14 cellular contexts compared by ENCODE assay signal in the genomic region with DNA sequence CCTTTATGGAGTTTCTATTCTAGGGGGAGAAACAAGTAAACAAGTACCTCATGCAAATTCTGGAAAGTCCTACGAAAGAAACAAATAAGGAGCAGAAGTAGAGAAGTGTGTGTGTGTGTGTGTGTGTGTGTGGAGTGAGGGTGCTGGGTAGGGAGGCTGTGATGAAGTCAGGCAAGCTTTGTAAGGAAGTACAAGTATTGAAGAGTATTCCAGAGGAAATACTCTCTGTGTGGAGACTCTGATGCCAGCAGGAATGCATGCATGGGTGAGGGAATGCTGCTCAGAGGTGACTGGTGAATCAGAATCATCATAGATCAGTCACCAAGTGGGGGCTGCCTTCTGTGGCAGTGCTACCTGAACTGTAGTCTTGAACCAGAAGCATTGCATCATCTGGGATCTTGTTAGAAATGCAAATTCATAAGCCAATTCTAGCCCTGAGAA. TPM values are rescaled to one million over a fixed set of nuclear protein-coding genes. Genes with fewer than 3 reads are reported as not detected.
DNase-seq lines count a peak whose midpoint lies in the region; ATAC-seq and TF ChIP-seq lines count a peak whose summit lies in the region.
"Had no signal": no experiment of that assay in that cellular context is flagged by ENCODE, and none has a peak within 500 bp of the region (broad histone marks: within the 10 kb centered on the region; RNA-seq: fewer than 3 reads in every experiment).

No MANE protein-coding gene starts in this region.

- H3K36me3 ChIP-seq in HCT116 (ENCODE audit: control insufficient read depth in 1 of 2, insufficient read depth in 2 of 2, low read length in 2 of 2): no peaks in the 10 kb centered on the region
- H3K36me3 ChIP-seq in CD4-positive, alpha-beta memory T cell (ENCODE audit: insufficient read depth, low read length): no peaks in the 10 kb centered on the region
- H3K36me3 ChIP-seq: Peyer's patch had no signal

- RAD21 ChIA-PET in HCT116 (lab: Charles Lee; ENCODE audit: low non-redundant PET in 1 of 2, low total read pairs in 2 of 2, uncharacterized antibody in 2 of 2, unreplicated experiment in 2 of 2): no interaction called here

- BruUV-seq in HCT116 (replicated peaks; lab: Mats Ljungman, UMichigan): no TSS peak

- H3K9me3 ChIP-seq in HCT116 (ENCODE audit: control insufficient read depth in 1 of 2, insufficient read depth in 1 of 2, low read depth in 1 of 2, low read length in 2 of 2): peaks cover 0 to 13% of the 10 kb centered on the region in 2 experiments; a peak in 1 of 4 replicates
- no peaks in the 10 kb centered on the region for H3K9me3 ChIP-seq in CD4-positive, alpha-beta memory T cell (ENCODE audit: control insufficient read depth in 1 of 2, low read length in 2 of 2)
- H3K9me3 ChIP-seq: Peyer's patch had no signal

- H3K4me3 Mint-ChIP-seq in CD4-positive, alpha-beta memory T cell: no peak overlapping the region
- H3K4me3 Mint-ChIP-seq: activated T-helper 1 cell treated with anti-CD3 and anti-CD28 coated beads, Interleukin-12 subunit alpha, Interleukin-12 subunit beta, Interleukin-2, Interleukin-4 antibody, amounts not matched to agents 30 ng/mL and 10 ng/mL and 1 ng/mL, durations not matched to agents 14 hours and 24 hours and 36 hours had no signal

- no peak overlapping the region; the same call in 1 of the 2 replicates for H3K27ac ChIP-seq in HCT116 (ENCODE audit: low read depth, low read length)
- H3K27ac ChIP-seq in CD4-positive, alpha-beta memory T cell (ENCODE audit: low read depth, low read length): no peak overlapping the region
- H3K27ac ChIP-seq: Peyer's patch had no signal

- peak; percentile 53; the same call in 1 of the 2 replicates for ATAC-seq in HCT116

- peak overlapping the region; percentile 24; the same call in 1 of the 2 replicates for H3K4me2 ChIP-seq in HCT116 (ENCODE audit: low read length)

- no peak for TF ChIP-seq RAD21 in HCT116 (IDR thresholded peaks at IDR 0.05; ENCODE audit: low read depth)

- peaks cover 10 to 27% of the 10 kb centered on the region in 2 donors for H3K27me3 Mint-ChIP-seq in CD4-positive, alpha-beta memory T cell

- intact Hi-C loops in HCT116 (cut with micrococcal nuclease): no loop called here
- intact Hi-C loops in CD4-positive, alpha-beta memory T cell (cut with micrococcal nuclease): no loop called here

- no peaks in the 10 kb centered on the region for H3K36me3 Mint-ChIP-seq in CD4-positive, alpha-beta memory T cell

- DNase-seq in ELF-1 (ENCODE audit: low read depth, low spot score) (peak; percentile 58), HCT116 (ENCODE audit: low read depth, low spot score) (no peak), amniotic epithelial cell (ENCODE audit: low read depth) (peak; percentile 88), kidney glomerular epithelial cell (lab: John Stamatoyannopoulos, UW) (peak; percentile 91), NCI-H146 (lab: John Stamatoyannopoulos, UW) (no peak)
- no peak for DNase-seq in stimulated activated naive CD4-positive, alpha-beta T cell (lab: John Stamatoyannopoulos, UW)
- DNase-seq in activated CD4-positive, alpha-beta T cell treated with anti-CD3 and anti-CD28 coated beads, Interleukin-2, amount 50 U/mL, for 4 hours: no peak
- no peak for DNase-seq in CD4-positive, alpha-beta memory T cell
- DNase-seq: C1 segment of cervical spinal cord; cerebellar nuclear complex; NCI-H2107; stimulated activated CD4-positive, alpha-beta T cell treated with anti-CD3 and anti-CD28 coated beads, Interleukin-4, amount 100 ng/mL, for 1 hour had no signal

- TF ChIP-seq POLR2A in HCT116 (IDR thresholded peaks at IDR 0.05; ENCODE audit: borderline replicate concordance, extremely low read depth, insufficient read depth, insufficient read length): no peak

- POLR2A ChIA-PET in HCT116 (lab: Charles Lee): interaction anchor here (1.2 kb wide), 1 partner anchor 16 kb away, joined by 4 read pairs; no protein-coding TSS in a partner anchor
- POLR2A ChIA-PET in CD4-positive, alpha-beta memory T cell (lab: Charles Lee; ENCODE audit: partially characterized antibody): no interaction called here

- H3K9ac ChIP-seq in HCT116 (ENCODE audit: low read length): no peak overlapping the region

- TF ChIP-seq CTCF in HCT116 (IDR thresholded peaks at IDR 0.05 in 2 of 3, conservative IDR thresholded peaks at IDR 0.05 in 1 of 3; ENCODE audit: borderline replicate concordance in 1 of 3, insufficient read depth in 1 of 3, low read depth in 2 of 3, low read length in 2 of 3): no peak

- H3K4me3 ChIP-seq in HCT116 (replicated peaks in 1 of 2; ENCODE audit: low read depth in 1 of 2, low read length in 2 of 2): no peak overlapping the region
- H3K4me3 ChIP-seq in CD4-positive, alpha-beta memory T cell (ENCODE audit: low read length in 2 of 2): no peak overlapping the region
- H3K4me3 ChIP-seq: Peyer's patch had no signal

- H3K9me2 ChIP-seq in HCT116 (ENCODE audit: insufficient read depth): no peaks in the 10 kb centered on the region

- no peaks in the 10 kb centered on the region for H3K27me3 ChIP-seq in HCT116 (ENCODE audit: insufficient read depth, low read length)
- H3K27me3 ChIP-seq in CD4-positive, alpha-beta memory T cell (ENCODE audit: insufficient read depth, low read length): no peaks in the 10 kb centered on the region
- H3K27me3 ChIP-seq: Peyer's patch had no signal

- H3K4me1 ChIP-seq in HCT116 (ENCODE audit: control insufficient read depth in 1 of 2, insufficient read depth in 2 of 2, low read length in 2 of 2): peaks cover 0 to 19% of the 10 kb centered on the region in 2 experiments; a peak in 2 of 4 replicates
- H3K4me1 ChIP-seq in CD4-positive, alpha-beta memory T cell (ENCODE audit: insufficient read depth, low read length): no peaks in the 10 kb centered on the region
- H3K4me1 ChIP-seq: Peyer's patch had no signal

- H3K9me3 Mint-ChIP-seq in CD4-positive, alpha-beta memory T cell: peaks cover 0 to 26% (median 16%) of the 10 kb centered on the region in 8 donors
- H3K9me3 Mint-ChIP-seq: activated T-helper 1 cell treated with anti-CD3 and anti-CD28 coated beads, Interleukin-12 subunit alpha, Interleukin-12 subunit beta, Interleukin-2, Interleukin-4 antibody, amounts not matched to agents 30 ng/mL and 10 ng/mL and 1 ng/mL, durations not matched to agents 14 hours and 24 hours and 36 hours had no signal

- H3K79me2 ChIP-seq in HCT116 (ENCODE audit: insufficient read depth, low read length): no peaks in the 10 kb centered on the region

- H2AFZ ChIP-seq in HCT116 (ENCODE audit: low read depth, low read length, poor library complexity, severe bottlenecking): peak overlapping the region; percentile 41

- no peaks in the 10 kb centered on the region for H3K4me1 Mint-ChIP-seq in CD4-positive, alpha-beta memory T cell

- CTCF ChIA-PET in HCT116 (lab: Charles Lee): no interaction called here
- CTCF ChIA-PET in CD4-positive, alpha-beta memory T cell (lab: Charles Lee; ENCODE audit: partially characterized antibody): interaction anchor here (0.9 kb wide), 1 partner anchor 28 kb away, joined by 3 read pairs; no protein-coding TSS in a partner anchor

- H3K27ac Mint-ChIP-seq in CD4-positive, alpha-beta memory T cell: no peak overlapping the region

- no peaks in the 10 kb centered on the region for H4K20me1 ChIP-seq in HCT116 (ENCODE audit: insufficient read depth)

TF ChIP-seq in HCT116, 20 proteins besides CTCF, POLR2A, EP300 and RAD21:
- TF ChIP-seq, protein P1, sequence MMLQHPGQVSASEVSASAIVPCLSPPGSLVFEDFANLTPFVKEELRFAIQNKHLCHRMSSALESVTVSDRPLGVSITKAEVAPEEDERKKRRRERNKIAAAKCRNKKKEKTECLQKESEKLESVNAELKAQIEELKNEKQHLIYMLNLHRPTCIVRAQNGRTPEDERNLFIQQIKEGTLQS (IDR thresholded peaks at IDR 0.05): no peak
- TF ChIP-seq, protein P2, sequence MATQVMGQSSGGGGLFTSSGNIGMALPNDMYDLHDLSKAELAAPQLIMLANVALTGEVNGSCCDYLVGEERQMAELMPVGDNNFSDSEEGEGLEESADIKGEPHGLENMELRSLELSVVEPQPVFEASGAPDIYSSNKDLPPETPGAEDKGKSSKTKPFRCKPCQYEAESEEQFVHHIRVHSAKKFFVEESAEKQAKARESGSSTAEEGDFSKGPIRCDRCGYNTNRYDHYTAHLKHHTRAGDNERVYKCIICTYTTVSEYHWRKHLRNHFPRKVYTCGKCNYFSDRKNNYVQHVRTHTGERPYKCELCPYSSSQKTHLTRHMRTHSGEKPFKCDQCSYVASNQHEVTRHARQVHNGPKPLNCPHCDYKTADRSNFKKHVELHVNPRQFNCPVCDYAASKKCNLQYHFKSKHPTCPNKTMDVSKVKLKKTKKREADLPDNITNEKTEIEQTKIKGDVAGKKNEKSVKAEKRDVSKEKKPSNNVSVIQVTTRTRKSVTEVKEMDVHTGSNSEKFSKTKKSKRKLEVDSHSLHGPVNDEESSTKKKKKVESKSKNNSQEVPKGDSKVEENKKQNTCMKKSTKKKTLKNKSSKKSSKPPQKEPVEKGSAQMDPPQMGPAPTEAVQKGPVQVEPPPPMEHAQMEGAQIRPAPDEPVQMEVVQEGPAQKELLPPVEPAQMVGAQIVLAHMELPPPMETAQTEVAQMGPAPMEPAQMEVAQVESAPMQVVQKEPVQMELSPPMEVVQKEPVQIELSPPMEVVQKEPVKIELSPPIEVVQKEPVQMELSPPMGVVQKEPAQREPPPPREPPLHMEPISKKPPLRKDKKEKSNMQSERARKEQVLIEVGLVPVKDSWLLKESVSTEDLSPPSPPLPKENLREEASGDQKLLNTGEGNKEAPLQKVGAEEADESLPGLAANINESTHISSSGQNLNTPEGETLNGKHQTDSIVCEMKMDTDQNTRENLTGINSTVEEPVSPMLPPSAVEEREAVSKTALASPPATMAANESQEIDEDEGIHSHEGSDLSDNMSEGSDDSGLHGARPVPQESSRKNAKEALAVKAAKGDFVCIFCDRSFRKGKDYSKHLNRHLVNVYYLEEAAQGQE (IDR thresholded peaks at IDR 0.05; ENCODE audit: low read depth): no peak
- no peak for TF ChIP-seq SRF (IDR thresholded peaks at IDR 0.05; ENCODE audit: low read depth)
- no peak for TF ChIP-seq CEBPB (IDR thresholded peaks at IDR 0.05; ENCODE audit: low read depth)
- TF ChIP-seq TCF7L2 (IDR thresholded peaks at IDR 0.05; ENCODE audit: borderline replicate concordance, extremely low read depth, insufficient read depth, insufficient read length): no peak
- no peak for TF ChIP-seq SIN3A (IDR thresholded peaks at IDR 0.05; ENCODE audit: low read depth)
- TF ChIP-seq EZH2phosphoT487 (IDR thresholded peaks at IDR 0.05; ENCODE audit: borderline replicate concordance): no peak

RNA-seq across cellular contexts. Expression of a gene that starts 34.5 kb away (rescaled TPM):
- total RNA-seq in HCT116 (2021; ENCODE audit: unreplicated experiment): 23.0 TPM
- 17.1 and 17.3 TPM in 2 replicates for polyA plus RNA-seq in HCT116 (2012)
- total RNA-seq in CD4-positive, alpha-beta memory T cell: not detected
- not detected for polyA plus RNA-seq in CD4-positive, alpha-beta memory T cell
- total RNA-seq: activated T-helper 1 cell treated with anti-CD3 and anti-CD28 coated beads, Interleukin-12 subunit alpha, Interleukin-12 subunit beta, Interleukin-2, Interleukin-4 antibody, amounts not matched to agents 30 ng/mL and 10 ng/mL and 1 ng/mL, durations not matched to agents 14 hours and 24 hours and 36 hours had no signal

Comparison
In these comparisons a context has a peak if more than half of its experiments do, and no peak if none do; other contexts are left out.
1. DNase-seq: peak in ELF-1 (single experiment), amniotic epithelial cell (single experiment) and kidney glomerular epithelial cell (single experiment); none in HCT116 (single experiment), stimulated activated naive CD4-positive, alpha-beta T cell (0 of 6), NCI-H146 (single experiment), activated CD4-positive, alpha-beta T cell treated with anti-CD3 and anti-CD28 coated beads, Interleukin-2, amount 50 U/mL, for 4 hours (0 of 2) and CD4-positive, alpha-beta memory T cell (0 of 5).
2. RNA of a gene that starts 34.5 kb away (total RNA-seq): 23.0 TPM in HCT116 (single experiment); not detected in CD4-positive, alpha-beta memory T cell; every median in the first group is over 10 times any median in the second.